7 cellular contexts compared by ENCODE assay signal in the genomic region with DNA sequence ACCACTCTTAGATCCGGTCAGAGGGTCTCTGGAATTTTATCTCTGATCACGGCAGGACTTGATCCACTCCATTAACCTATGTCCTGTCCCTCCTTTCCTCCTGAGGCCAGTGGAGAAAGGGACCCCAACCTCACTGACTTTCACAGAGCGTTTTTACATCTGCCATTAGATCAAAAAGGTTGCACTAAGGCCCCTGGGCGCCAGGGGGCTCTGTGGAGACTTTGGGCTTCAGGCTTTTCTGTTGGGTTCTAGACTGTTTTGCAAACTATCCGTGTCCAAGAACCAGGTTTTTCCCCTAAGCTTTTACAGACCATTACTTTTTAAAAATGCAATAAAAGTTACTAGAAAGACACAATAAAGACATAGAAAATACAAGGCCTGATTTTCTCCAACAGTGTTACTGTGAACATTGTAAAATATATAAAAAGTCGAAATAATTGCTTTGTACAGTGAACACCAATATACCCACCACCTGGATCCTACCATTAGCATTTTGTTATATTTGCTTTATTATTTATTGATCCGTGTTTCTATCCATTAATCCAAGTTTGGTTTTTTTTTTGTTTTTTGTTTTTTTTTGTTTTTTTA.
DNase-seq lines count a peak whose midpoint lies in the region; ATAC-seq and TF ChIP-seq lines count a peak whose summit lies in the region.

No MANE protein-coding gene starts in this region.

- peaks cover 55% of the 10 kb centered on the region for H3K27me3 Mint-ChIP-seq in stimulated activated memory B cell treated with anti-CD40 and anti-IgM and Interleukin-4, amounts not matched to agents 10 μg/mL and 1 μg/mL and 100 μg/mL, for 72 hours

- no peak overlapping the region for H3K4me2 ChIP-seq in KMS-11
- H3K4me2 ChIP-seq in SK-N-SH, result no peak overlapping the region

- CTCF ChIA-PET in SK-N-SH (lab: Yijun Ruan, JAX), result interaction anchor here (0.7 to 16.2 kb wide), 21 partner anchors 8 to 331 kb away, joined by 3 to 315 read pairs (median 4); a partner anchor contains a TSS

- H3K9ac ChIP-seq in KMS-11, result no peak overlapping the region
- no peak overlapping the region for H3K9ac ChIP-seq in SK-N-SH

- H3K9me3 ChIP-seq in SK-N-SH, result no peaks in the 10 kb centered on the region

- POLR2A ChIA-PET in SK-N-SH (lab: Yijun Ruan, JAX), result no interaction called here

- H2AFZ ChIP-seq in KMS-11 (ENCODE audit: low read depth), result 0 out of 2 replicates have a peak overlapping the region, but pooled peaks have one; percentile 29
- no peak overlapping the region for H2AFZ ChIP-seq in SK-N-SH (ENCODE audit: low read depth)

- WGBS in SK-N-SH (ENCODE audit: low lambda C conversion rate), result 35% methylated on average over 7 of the region's 7 CpGs

- TF ChIP-seq CTCF in GM10266 (IDR thresholded peaks at IDR 0.05; ENCODE audit: control insufficient read depth, insufficient read depth, low read depth, missing control alignments), result peak; percentile 66
- TF ChIP-seq CTCF in KMS-11 (conservative IDR thresholded peaks at IDR 0.05; ENCODE audit: low read depth, low read length), result peak; percentile 80
- TF ChIP-seq CTCF in SK-N-SH (IDR thresholded peaks at IDR 0.05), result peak; percentile 70

- H3K36me3 ChIP-seq in KMS-11 (ENCODE audit: insufficient read depth) (no peaks in the 10 kb centered on the region), SK-N-SH (replicated peaks in 1 of 2; ENCODE audit: control insufficient read depth in 1 of 2, insufficient read depth in 2 of 2, low read length in 1 of 2) (no peaks in the 10 kb centered on the region)

- no peaks in the 10 kb centered on the region for H4K20me1 ChIP-seq in KMS-11 (ENCODE audit: insufficient read depth)
- no peaks in the 10 kb centered on the region for H4K20me1 ChIP-seq in SK-N-SH (ENCODE audit: insufficient read depth)

- H3K27ac Mint-ChIP-seq in stimulated activated memory B cell treated with anti-CD40 and anti-IgM and Interleukin-4, amounts not matched to agents 10 μg/mL and 1 μg/mL and 100 μg/mL, for 72 hours, result no peak overlapping the region

- TF ChIP-seq EP300 in SK-N-SH (IDR thresholded peaks at IDR 0.05; ENCODE audit: borderline replicate concordance in 1 of 2, low read depth in 1 of 2, low read length in 1 of 2), result no peak

- H3K9me2 ChIP-seq in SK-N-SH, result no peaks in the 10 kb centered on the region

- H3F3A ChIP-seq in SK-N-SH (replicated peaks; ENCODE audit: insufficient read depth), result peaks cover 8% of the 10 kb centered on the region

- H3K36me3 Mint-ChIP-seq in stimulated activated memory B cell treated with anti-CD40 and anti-IgM and Interleukin-4, amounts not matched to agents 10 μg/mL and 1 μg/mL and 100 μg/mL, for 72 hours, result no peaks in the 10 kb centered on the region

- no peaks in the 10 kb centered on the region for H3K79me2 ChIP-seq in KMS-11 (ENCODE audit: insufficient read depth, low read depth)
- no peaks in the 10 kb centered on the region for H3K79me2 ChIP-seq in SK-N-SH (ENCODE audit: insufficient read depth)

- no peaks in the 10 kb centered on the region for H3K4me1 Mint-ChIP-seq in stimulated activated memory B cell treated with anti-CD40 and anti-IgM and Interleukin-4, amounts not matched to agents 10 μg/mL and 1 μg/mL and 100 μg/mL, for 72 hours

- no peaks in the 10 kb centered on the region for H3K27me3 ChIP-seq in KMS-11 (ENCODE audit: insufficient read depth, low read depth)
- H3K27me3 ChIP-seq in SK-N-SH (ENCODE audit: insufficient read depth), result no peaks in the 10 kb centered on the region

- H3K4me1 ChIP-seq in KMS-11 (ENCODE audit: low read depth, poor library complexity, severe bottlenecking) (no peaks in the 10 kb centered on the region), SK-N-SH (ENCODE audit: control insufficient read depth in 1 of 2, insufficient read depth in 2 of 2, low read depth in 1 of 2, low read length in 1 of 2) (no peaks in the 10 kb centered on the region)

- no peak overlapping the region for H3K4me3 ChIP-seq in KMS-11 (IDR thresholded peaks at IDR 0.05; ENCODE audit: insufficient read depth, low read depth, low read length)
- H3K4me3 ChIP-seq in SK-N-SH (ENCODE audit: low read depth in 2 of 2, low read length in 1 of 2), result peak overlapping the region in 1 of 2 experiments; percentile 51; a peak in 1 of 4 replicates

- H3K27ac ChIP-seq in KMS-11, result no peak overlapping the region
- H3K27ac ChIP-seq in SK-N-SH (ENCODE audit: low read depth in 2 of 2, low read length in 1 of 2), result no peak overlapping the region

- DNase-seq in GM10266 (ENCODE audit: extremely low spot score), result peak; percentile 45
- DNase-seq in SK-N-SH, result peak; percentile 42
- DNase-seq in amniotic epithelial cell (ENCODE audit: low read depth), result peak; percentile 41
- peak; percentile 67 for DNase-seq in iPS-NIHi11 (ENCODE audit: low spot score)
- peak; percentile 41 to 46 for DNase-seq in stimulated activated CD4-positive, alpha-beta T cell treated with anti-CD3 and anti-CD28 coated beads, Interleukin-2, amount 100 ng/mL, for 48 hours

- ATAC-seq in stimulated activated memory B cell treated with anti-CD40 and anti-IgM and Interleukin-4, amounts not matched to agents 10 μg/mL and 1 μg/mL and 100 μg/mL, for 72 hours, result no peak

- peak; percentile 69 for TF ChIP-seq RAD21 in SK-N-SH (IDR thresholded peaks at IDR 0.05; ENCODE audit: low read length)

- no peaks in the 10 kb centered on the region for H3K9me3 Mint-ChIP-seq in stimulated activated memory B cell treated with anti-CD40 and anti-IgM and Interleukin-4, amounts not matched to agents 10 μg/mL and 1 μg/mL and 100 μg/mL, for 72 hours

- no peak overlapping the region for H3K4me3 Mint-ChIP-seq in stimulated activated memory B cell treated with anti-CD40 and anti-IgM and Interleukin-4, amounts not matched to agents 10 μg/mL and 1 μg/mL and 100 μg/mL, for 72 hours

TF ChIP-seq in SK-N-SH, 30 proteins besides CTCF, POLR2A, EP300 and RAD21:
- TF ChIP-seq JUND (IDR thresholded peaks at IDR 0.05), result no peak
- TF ChIP-seq FOXJ3 (CRISPR knock-in tag; IDR thresholded peaks at IDR 0.05), result no peak
- no peak for TF ChIP-seq RCOR1 (IDR thresholded peaks at IDR 0.05; ENCODE audit: low read length)
- no peak for TF ChIP-seq MXI1 (IDR thresholded peaks at IDR 0.05; ENCODE audit: low read depth, low read length)
- TF ChIP-seq NFIC (IDR thresholded peaks at IDR 0.05; ENCODE audit: borderline replicate concordance), result no peak
- peak; percentile 72 for TF ChIP-seq SMC3 (IDR thresholded peaks at IDR 0.05; ENCODE audit: low read depth, low read length)
